ENCODE assay signal across 8 cellular contexts in genomic region chr15:74873036-74873755, GRCh38. TPM values are rescaled to one million over a fixed set of nuclear protein-coding genes. Genes with fewer than 3 reads are reported as not detected.
DNase-seq lines count a peak whose midpoint lies in the region; ATAC-seq and TF ChIP-seq lines count a peak whose summit lies in the region.

A gene with protein sequence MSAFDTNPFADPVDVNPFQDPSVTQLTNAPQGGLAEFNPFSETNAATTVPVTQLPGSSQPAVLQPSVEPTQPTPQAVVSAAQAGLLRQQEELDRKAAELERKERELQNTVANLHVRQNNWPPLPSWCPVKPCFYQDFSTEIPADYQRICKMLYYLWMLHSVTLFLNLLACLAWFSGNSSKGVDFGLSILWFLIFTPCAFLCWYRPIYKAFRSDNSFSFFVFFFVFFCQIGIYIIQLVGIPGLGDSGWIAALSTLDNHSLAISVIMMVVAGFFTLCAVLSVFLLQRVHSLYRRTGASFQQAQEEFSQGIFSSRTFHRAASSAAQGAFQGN (minus strand): TSS chr15:74873365. CDS start chr15:74873255, 110 bp downstream.

- H3K4me1 ChIP-seq in SJSA1 (replicated peaks) (peaks cover 12% of the 10 kb centered on the region), foreskin keratinocyte (peaks cover 17% of the 10 kb centered on the region), neuron (ENCODE audit: insufficient read depth, low read length) (peaks cover 8% of the 10 kb centered on the region)

- H2AFZ ChIP-seq in neuron (ENCODE audit: low read depth, low read length), result peak within 1 kb of the TSS; percentile 50

- DNase-seq in GM04503 (ENCODE audit: low read depth) (peak; percentile 76), HFF-Myc (ENCODE audit: extremely low read depth, low read depth) (peak; percentile 75), MV-4-11 (lab: John Stamatoyannopoulos, UW) (peak; percentile 91), SJSA1 (ENCODE audit: low read depth in 1 of 2, low spot score in 2 of 2) (peak; percentile 96 to 99), foreskin keratinocyte (peak; percentile 86 to 94), stromal cell of bone marrow (ENCODE audit: low read depth) (peak; percentile 94)
- DNase-seq in activated naive CD4-positive, alpha-beta T cell (lab: John Stamatoyannopoulos, UW), result peak; percentile 79 to 94 (median 88)

- H3K9me3 ChIP-seq in SJSA1 (replicated peaks) (no peaks in the 10 kb centered on the region), neuron (ENCODE audit: low read length) (peaks cover 4% of the 10 kb centered on the region)

- H3K36me3 ChIP-seq in SJSA1 (peaks cover 22% of the 10 kb centered on the region), neuron (ENCODE audit: insufficient read depth, low read length) (peaks cover 11% of the 10 kb centered on the region)

- H3K4me3 ChIP-seq in HFF-Myc (replicated peaks; ENCODE audit: low read depth, low read length), result peak within 1 kb of the TSS; percentile 52
- H3K4me3 ChIP-seq in SJSA1, result peak within 1 kb of the TSS; percentile 93
- peak within 1 kb of the TSS; percentile 89 for H3K4me3 ChIP-seq in neuron (ENCODE audit: low read length)

- H3K27me3 ChIP-seq in SJSA1 (replicated peaks), result no peaks in the 10 kb centered on the region
- H3K27me3 ChIP-seq in foreskin keratinocyte, result no peaks in the 10 kb centered on the region
- H3K27me3 ChIP-seq in neuron (ENCODE audit: insufficient read depth, low read length), result no peaks in the 10 kb centered on the region

- H3K27ac ChIP-seq in SJSA1 (peak within 1 kb of the TSS; percentile 97), foreskin keratinocyte (peak within 1 kb of the TSS; percentile 92)

- TF ChIP-seq CTCF in HFF-Myc (IDR thresholded peaks at IDR 0.05; ENCODE audit: low read depth, low read length, missing control alignments) (no peak), foreskin keratinocyte (conservative IDR thresholded peaks at IDR 0.05) (no peak)

- peak; percentile 95 for ATAC-seq in foreskin keratinocyte

RNA-seq across cellular contexts. Expression of the gene that starts here (rescaled TPM):
- 28.1 and 33.6 TPM in 2 replicates for total RNA-seq in SJSA1 (2014; rRNA removed; shearing (Covaris generic))
- total RNA-seq in foreskin keratinocyte, result 44.9 and 47.5 TPM in 2 replicates
- polyA plus RNA-seq in foreskin keratinocyte, result 53.2 and 56.6 TPM in 2 replicates

Comparison
In these comparisons a context has a peak if more than half of its experiments do, and no peak if none do; other contexts are left out.
1. Peak in every context shown above with its lines: DNase-seq, ATAC-seq, H3K4me3 ChIP-seq and H3K27ac ChIP-seq.